Comparison of ENCODE assay signal across 14 cellular contexts in genomic region chr17:75115545-75115944, GRCh38. TPM values are rescaled to one million over a fixed set of nuclear protein-coding genes. Genes with fewer than 3 reads are reported as not detected.
DNase-seq lines count a peak whose midpoint lies in the region; ATAC-seq, FAIRE-seq and TF ChIP-seq lines count a peak whose summit lies in the region.
"Had no signal": no experiment of that assay in that cellular context is flagged by ENCODE, and none has a peak within 500 bp of the region (broad histone marks: within the 10 kb centered on the region; RNA-seq: fewer than 3 reads in every experiment).

No MANE protein-coding gene starts in this region.

- TF ChIP-seq CTCF in CD8-positive, alpha-beta T cell (IDR thresholded peaks at IDR 0.05), result no peak
- no peak for TF ChIP-seq CTCF in OCI-LY3 (IDR thresholded peaks at IDR 0.05; ENCODE audit: low read depth, low read length)
- no peak for TF ChIP-seq CTCF in endothelial cell (IDR thresholded peaks at IDR 0.05; ENCODE audit: unreplicated experiment)
- no peak for TF ChIP-seq CTCF in glutamatergic neuron (IDR thresholded peaks at IDR 0.05; ENCODE audit: partially characterized antibody, unreplicated experiment)

- H3K79me2 ChIP-seq in OCI-LY3 (ENCODE audit: low read length), result peaks cover 2% of the 10 kb centered on the region; the same call in 1 of the 2 replicates

- no peak overlapping the region for H3K27ac Mint-ChIP-seq in CD8-positive, alpha-beta T cell
- H3K27ac Mint-ChIP-seq in endothelial cell (ENCODE audit: unreplicated experiment) (no peak overlapping the region), naive B cell (peak overlapping the region in 3 of 6 donors; percentile 82 to 95 (median 87)), glutamatergic neuron (ENCODE audit: unreplicated experiment) (no peak overlapping the region)

- DNase-seq in CD8-positive, alpha-beta T cell, result no peak
- DNase-seq in endothelial cell (ENCODE audit: low spot score) (no peak), naive B cell (no peak), KG1 (lab: John Stamatoyannopoulos, UW) (no peak), GM19239 (ENCODE audit: insufficient read length, low spot score) (no peak), glutamatergic neuron (no peak)
- DNase-seq: Caco-2, HCEC 1CT, IMR-90, NCI-H1105 treated with DMSO at 0.1 percent for 48 hours, NCI-H187 treated with DMSO at 0.1 percent for 48 hours, NCI-H510A had no signal

- no peaks in the 10 kb centered on the region for H3K36me3 ChIP-seq in CD8-positive, alpha-beta T cell (ENCODE audit: insufficient read depth, low read length)
- peaks cover 22% of the 10 kb centered on the region for H3K36me3 ChIP-seq in OCI-LY3 (replicated peaks; ENCODE audit: low read depth, low read length)

- no peak overlapping the region for H3K9ac ChIP-seq in OCI-LY3 (ENCODE audit: low read length)

- H3K9me3 Mint-ChIP-seq in CD8-positive, alpha-beta T cell, result no peaks in the 10 kb centered on the region
- H3K9me3 Mint-ChIP-seq in endothelial cell (ENCODE audit: unreplicated experiment) (no peaks in the 10 kb centered on the region), naive B cell (no peaks in the 10 kb centered on the region), glutamatergic neuron (ENCODE audit: unreplicated experiment) (no peaks in the 10 kb centered on the region)

- H3K36me3 Mint-ChIP-seq in CD8-positive, alpha-beta T cell, result peaks cover 21% of the 10 kb centered on the region
- H3K36me3 Mint-ChIP-seq in endothelial cell (ENCODE audit: low read depth, unreplicated experiment) (peaks cover 34% of the 10 kb centered on the region), naive B cell (peaks cover 0 to 15% of the 10 kb centered on the region in 2 donors), glutamatergic neuron (ENCODE audit: unreplicated experiment) (no peaks in the 10 kb centered on the region)

- H3K27ac ChIP-seq in CD8-positive, alpha-beta T cell (ENCODE audit: low read depth, low read length), result no peak overlapping the region
- H3K27ac ChIP-seq in OCI-LY3 (ENCODE audit: low read length), result no peak overlapping the region

- H3K4me1 Mint-ChIP-seq in CD8-positive, alpha-beta T cell (ENCODE audit: low read depth), result peaks cover 30% of the 10 kb centered on the region
- H3K4me1 Mint-ChIP-seq in endothelial cell (ENCODE audit: unreplicated experiment) (peaks cover 64% of the 10 kb centered on the region), naive B cell (peaks cover 44 to 74% (median 70%) of the 10 kb centered on the region in 3 donors), glutamatergic neuron (ENCODE audit: low read depth, unreplicated experiment) (peaks cover 2% of the 10 kb centered on the region)

- no peak for ATAC-seq in CD8-positive, alpha-beta T cell
- ATAC-seq in naive B cell (ENCODE audit: low read depth in 2 of 2), result no peak

- POLR2A ChIA-PET in CD8-positive, alpha-beta T cell (lab: Charles Lee), result interaction anchor here (2.5 to 2.8 kb wide), 3 partner anchors 15 to 87 kb away, joined by 20 to 32 read pairs (median 27); partner anchors contain the start of gene NT5C

- H2AFZ ChIP-seq in OCI-LY3 (ENCODE audit: low read depth, low read length), result no peak overlapping the region

- H3K4me3 ChIP-seq in CD8-positive, alpha-beta T cell (ENCODE audit: low read depth, low read length), result no peak overlapping the region
- H3K4me3 ChIP-seq in OCI-LY3 (ENCODE audit: low read length), result no peak overlapping the region

- no peaks in the 10 kb centered on the region for H3K9me3 ChIP-seq in CD8-positive, alpha-beta T cell (ENCODE audit: low read length)
- H3K9me3 ChIP-seq in OCI-LY3 (ENCODE audit: insufficient read depth, low read length), result no peaks in the 10 kb centered on the region
- H3K9me3 ChIP-seq: Caco-2 had no signal

- no peaks in the 10 kb centered on the region for H3K27me3 ChIP-seq in CD8-positive, alpha-beta T cell (ENCODE audit: insufficient read depth, low read length)
- no peaks in the 10 kb centered on the region for H3K27me3 ChIP-seq in OCI-LY3 (ENCODE audit: low read depth, low read length)

- no peaks in the 10 kb centered on the region for H4K20me1 ChIP-seq in OCI-LY3 (ENCODE audit: insufficient read depth, low read length)

- no peaks in the 10 kb centered on the region for H3K27me3 Mint-ChIP-seq in CD8-positive, alpha-beta T cell (ENCODE audit: low read depth)
- H3K27me3 Mint-ChIP-seq in endothelial cell (ENCODE audit: unreplicated experiment) (peaks cover 5% of the 10 kb centered on the region), naive B cell (no peaks in the 10 kb centered on the region), glutamatergic neuron (ENCODE audit: unreplicated experiment) (peaks cover 2% of the 10 kb centered on the region)

- H3K4me2 ChIP-seq in OCI-LY3 (ENCODE audit: low read length), result peak overlapping the region; percentile 88; the same call in 1 of the 2 replicates

- peak overlapping the region; percentile 1 for H3K4me3 Mint-ChIP-seq in CD8-positive, alpha-beta T cell
- H3K4me3 Mint-ChIP-seq in endothelial cell (ENCODE audit: unreplicated experiment) (peak overlapping the region; percentile 7), naive B cell (peak overlapping the region in 7 of 8 donors; percentile 9 to 95 (median 88)), glutamatergic neuron (ENCODE audit: unreplicated experiment) (no peak overlapping the region)

- intact Hi-C loops in CD8-positive, alpha-beta T cell (cut with DNase I, micrococcal nuclease), result no loop called here

- peaks cover 26% of the 10 kb centered on the region for H3K4me1 ChIP-seq in CD8-positive, alpha-beta T cell (ENCODE audit: insufficient read depth, low read length)
- peaks cover 33% of the 10 kb centered on the region for H3K4me1 ChIP-seq in OCI-LY3 (ENCODE audit: low read length)

- no peak for FAIRE-seq in GM19239 (lab: Jason Lieb, UNC)
- FAIRE-seq: GM18507 had no signal

- CTCF ChIA-PET in CD8-positive, alpha-beta T cell (lab: Charles Lee), result interaction anchor here (1.2 to 9.3 kb wide), 16 partner anchors 9 to 297 kb away, joined by 3 to 197 read pairs (median 10); partner anchors contain the start of genes NT5C and NUP85

RNA-seq across cellular contexts. Expression of gene ARMC7, which starts 5.8 kb away (rescaled TPM):
- 1 to 10 TPM; 2.0 to 3.0 TPM for total RNA-seq in CD8-positive, alpha-beta T cell
- 43.4 TPM for total RNA-seq in endothelial cell (ENCODE audit: unreplicated experiment)
- 1 to 10 TPM; 2.0 to 6.0 (median 4.5) TPM for polyA plus RNA-seq in naive B cell (ENCODE audit: low read depth in 6 of 6)
- 9.9 TPM for total RNA-seq in glutamatergic neuron (ENCODE audit: unreplicated experiment)

RNA-seq across cellular contexts. Expression of gene NT5C, which starts 16.0 kb away (rescaled TPM):
- total RNA-seq in CD8-positive, alpha-beta T cell, result 10 to 100 TPM; 19.3 to 20.4 TPM
- total RNA-seq in endothelial cell (ENCODE audit: unreplicated experiment), result 13.5 TPM
- polyA plus RNA-seq in naive B cell (ENCODE audit: low read depth in 6 of 6), result 100 to 1,000 TPM in 3 of 6 donors, 10 to 100 TPM in 3; 85.0 to 136 (median 111) TPM
- total RNA-seq in glutamatergic neuron (ENCODE audit: unreplicated experiment), result 40.4 TPM

RNA-seq across cellular contexts. Expression of gene SLC16A5, which starts 27.8 kb away (rescaled TPM):
- 1 to 10 TPM; 2.9 to 3.6 TPM for total RNA-seq in CD8-positive, alpha-beta T cell
- 50.9 TPM for total RNA-seq in endothelial cell (ENCODE audit: unreplicated experiment)
- polyA plus RNA-seq in naive B cell (ENCODE audit: low read depth in 6 of 6), result 1 to 10 TPM; 1.1 to 4.0 (median 2.1) TPM
- total RNA-seq in glutamatergic neuron (ENCODE audit: unreplicated experiment), result 1.1 TPM

RNA-seq across cellular contexts. Expression of gene JPT1, which starts 38.8 kb away (rescaled TPM):
- total RNA-seq in CD8-positive, alpha-beta T cell, result 10 to 100 TPM; 15.1 to 17.3 TPM
- 115 TPM for total RNA-seq in endothelial cell (ENCODE audit: unreplicated experiment)
- 10 to 100 TPM; 56.8 to 80.5 (median 72.7) TPM for polyA plus RNA-seq in naive B cell (ENCODE audit: low read depth in 6 of 6)
- 642 TPM for total RNA-seq in glutamatergic neuron (ENCODE audit: unreplicated experiment)

Comparison
In these comparisons a context has a peak if more than half of its experiments do, and no peak if none do; other contexts are left out.
1. RNA of gene SLC16A5, which starts 27.8 kb away (total RNA-seq): 50.9 TPM in endothelial cell (single experiment); 2.9 to 3.6 TPM in CD8-positive, alpha-beta T cell and 1.1 TPM in glutamatergic neuron (single experiment); every median in the first group is over 10 times any median in the second.